In genomic region chr14:68042002-68042401, GRCh38 we compare ENCODE assay signal across 17 cellular contexts.
DNase-seq lines count a peak whose midpoint lies in the region; ATAC-seq and TF ChIP-seq lines count a peak whose summit lies in the region.
"Had no signal": no experiment of that assay in that cellular context is flagged by ENCODE, and none has a peak within 500 bp of the region (broad histone marks: within the 10 kb centered on the region; RNA-seq: fewer than 3 reads in every experiment).

No MANE protein-coding gene starts in this region.

- no peaks in the 10 kb centered on the region for H3K9me3 ChIP-seq in tibial artery
- no peaks in the 10 kb centered on the region for H3K9me3 ChIP-seq in neuronal stem cell (replicated peaks in 1 of 2; ENCODE audit: control insufficient read depth in 2 of 2, insufficient read depth in 1 of 2, low read depth in 1 of 2, low read length in 2 of 2)

- H3K4me3 ChIP-seq in tibial artery (no peak overlapping the region), neuronal stem cell (ENCODE audit: low read length in 2 of 2) (no peak overlapping the region)

- H2BK5ac ChIP-seq in neuronal stem cell (ENCODE audit: low read length), result no peak overlapping the region

- H3K4me2 ChIP-seq in neuronal stem cell (ENCODE audit: insufficient read depth, low read length, poor library complexity, severe bottlenecking), result no peak overlapping the region

- H3K27ac Mint-ChIP-seq in WTC11, result peak overlapping the region; percentile 97
- no peak overlapping the region for H3K27ac Mint-ChIP-seq in activated naive CD4-positive, alpha-beta T cell treated with anti-CD3 and anti-CD28 coated beads for 36 hours

- H3K9ac ChIP-seq in neuronal stem cell (ENCODE audit: low read depth, low read length, poor library complexity), result no peak overlapping the region

- H3K4me1 Mint-ChIP-seq in WTC11, result peaks cover 68% of the 10 kb centered on the region
- H3K4me1 Mint-ChIP-seq in activated naive CD4-positive, alpha-beta T cell treated with anti-CD3 and anti-CD28 coated beads for 36 hours (ENCODE audit: low read depth), result peaks cover 2% of the 10 kb centered on the region
- H3K4me1 Mint-ChIP-seq: CD14-positive monocyte had no signal

- H3K4me3 Mint-ChIP-seq in WTC11, result no peak overlapping the region
- H3K4me3 Mint-ChIP-seq in activated naive CD4-positive, alpha-beta T cell treated with anti-CD3 and anti-CD28 coated beads for 36 hours, result no peak overlapping the region
- H3K4me3 Mint-ChIP-seq: CD14-positive monocyte, T-helper 17 cell had no signal

- DNase-seq in NCI-H146 (lab: John Stamatoyannopoulos, UW) (peak; percentile 3), NCI-H146 treated with DMSO at 0.1 percent for 48 hours (lab: John Stamatoyannopoulos, UW; ENCODE audit: unreplicated experiment) (no peak), WTC11 (ENCODE audit: low spot score) (no peak), myocyte (ENCODE audit: low read depth) (peak; percentile 12), tibial artery (no peak), neuronal stem cell (ENCODE audit: low spot score) (no peak), superior temporal gyrus (ENCODE audit: extremely low spot score) (no peak)
- no peak for DNase-seq in activated naive CD4-positive, alpha-beta T cell treated with anti-CD3 and anti-CD28 coated beads for 36 hours
- DNase-seq: activated gamma-delta T cell treated with Interleukin-2 at 50 U/mL for 16 hours, DND-41, Kasumi-1, left cardiac atrium, NCI-H2029, Right ventricle myocardium superior, T-helper 17 cell had no signal

- H2BK15ac ChIP-seq in neuronal stem cell (ENCODE audit: low read length), result no peak overlapping the region

- H4K8ac ChIP-seq in neuronal stem cell (ENCODE audit: low read depth, low read length), result no peak overlapping the region

- H3K18ac ChIP-seq in neuronal stem cell (ENCODE audit: low read length), result no peak overlapping the region

- no peak overlapping the region for H2BK12ac ChIP-seq in neuronal stem cell (ENCODE audit: low read length)

- H3K36me3 ChIP-seq in tibial artery (no peaks in the 10 kb centered on the region), neuronal stem cell (replicated peaks in 1 of 2; ENCODE audit: control insufficient read depth in 2 of 2, insufficient read depth in 2 of 2, low read length in 2 of 2) (no peaks in the 10 kb centered on the region)

- no peak overlapping the region for H3K14ac ChIP-seq in neuronal stem cell (ENCODE audit: low read length)

- no peaks in the 10 kb centered on the region for H3K79me1 ChIP-seq in neuronal stem cell (ENCODE audit: low read depth, low read length)

- no peak overlapping the region for H3K4ac ChIP-seq in neuronal stem cell (ENCODE audit: low read length)

- ATAC-seq in WTC11, result no peak
- ATAC-seq: activated CD4-positive, CD25-positive, alpha-beta regulatory T cell treated with anti-CD3 and anti-CD28 coated beads, Interleukin-2, amount 50 U/mL, for 24 hours; left cardiac atrium; T-helper 17 cell had no signal

- no peak overlapping the region for H4K91ac ChIP-seq in neuronal stem cell (ENCODE audit: low read depth, low read length, poor library complexity)

- H3K27ac ChIP-seq in tibial artery (peak overlapping the region; percentile 67 to 83), neuronal stem cell (replicated peaks; ENCODE audit: low read length) (no peak overlapping the region)

- WGBS in neuronal stem cell (ENCODE audit: extremely low coverage in 2 of 2, insufficient read length in 2 of 2, insufficient replicate concordance in 1 of 2), 2 donors, result no CpG with 5 or more reads among the region's 2 CpGs

- no peaks in the 10 kb centered on the region for H3K9me3 Mint-ChIP-seq in WTC11
- H3K9me3 Mint-ChIP-seq in activated naive CD4-positive, alpha-beta T cell treated with anti-CD3 and anti-CD28 coated beads for 36 hours, result no peaks in the 10 kb centered on the region

- CTCF ChIA-PET in WTC11 (lab: Charles Lee), result no interaction called here
- CTCF ChIA-PET in activated naive CD4-positive, alpha-beta T cell treated with anti-CD3 and anti-CD28 coated beads for 36 hours (lab: Charles Lee), result no interaction called here

- no peak overlapping the region for H2BK120ac ChIP-seq in neuronal stem cell (ENCODE audit: low read depth, low read length)

- no peaks in the 10 kb centered on the region for H3K36me3 Mint-ChIP-seq in WTC11
- no peaks in the 10 kb centered on the region for H3K36me3 Mint-ChIP-seq in activated naive CD4-positive, alpha-beta T cell treated with anti-CD3 and anti-CD28 coated beads for 36 hours (ENCODE audit: low read depth)
- H3K36me3 Mint-ChIP-seq: CD14-positive monocyte had no signal

- intact Hi-C loops in tibial artery (cut with DNase I; ENCODE audit: low total_unique reads), result no loop called here
- intact Hi-C loops in activated naive CD4-positive, alpha-beta T cell treated with anti-CD3 and anti-CD28 coated beads for 36 hours (cut with micrococcal nuclease), result no loop called here

- H3K4me1 ChIP-seq in tibial artery (peaks cover 0 to 63% (median 34%) of the 10 kb centered on the region in 4 donors), neuronal stem cell (ENCODE audit: control insufficient read depth in 2 of 2, insufficient read depth in 1 of 2, low read depth in 1 of 2, low read length in 2 of 2) (peaks cover 8 to 29% of the 10 kb centered on the region in 2 donors)

- no peak overlapping the region for H2AK5ac ChIP-seq in neuronal stem cell (ENCODE audit: low read depth, low read length)

- H3K27me3 ChIP-seq in tibial artery (no peaks in the 10 kb centered on the region), neuronal stem cell (ENCODE audit: control insufficient read depth in 3 of 3, insufficient read depth in 3 of 3, low read depth in 1 of 3, low read length in 3 of 3) (no peaks in the 10 kb centered on the region)

- no peaks in the 10 kb centered on the region for H3K27me3 Mint-ChIP-seq in WTC11 (ENCODE audit: low read depth)
- H3K27me3 Mint-ChIP-seq in activated naive CD4-positive, alpha-beta T cell treated with anti-CD3 and anti-CD28 coated beads for 36 hours (ENCODE audit: low read depth), result no peaks in the 10 kb centered on the region
- H3K27me3 Mint-ChIP-seq: T-helper 17 cell had no signal

- H3K23ac ChIP-seq in neuronal stem cell (ENCODE audit: low read depth, low read length, poor library complexity), result no peak overlapping the region

- POLR2A ChIA-PET in WTC11 (lab: Charles Lee), result no interaction called here

- H2AFZ ChIP-seq in neuronal stem cell (ENCODE audit: low read length), result no peak overlapping the region

- TF ChIP-seq CTCF in WTC11 (IDR thresholded peaks at IDR 0.05) (no peak), tibial artery (IDR thresholded peaks at IDR 0.05) (no peak)

TF ChIP-seq in WTC11, 78 proteins besides CTCF, POLR2A, EP300 and RAD21 (continues in another document):
- TF ChIP-seq SOX15 (CRISPR knock-in tag; IDR thresholded peaks at IDR 0.05), result no peak
- TF ChIP-seq IRF1 (CRISPR knock-in tag; IDR thresholded peaks at IDR 0.05), result no peak
- TF ChIP-seq, protein P1, sequence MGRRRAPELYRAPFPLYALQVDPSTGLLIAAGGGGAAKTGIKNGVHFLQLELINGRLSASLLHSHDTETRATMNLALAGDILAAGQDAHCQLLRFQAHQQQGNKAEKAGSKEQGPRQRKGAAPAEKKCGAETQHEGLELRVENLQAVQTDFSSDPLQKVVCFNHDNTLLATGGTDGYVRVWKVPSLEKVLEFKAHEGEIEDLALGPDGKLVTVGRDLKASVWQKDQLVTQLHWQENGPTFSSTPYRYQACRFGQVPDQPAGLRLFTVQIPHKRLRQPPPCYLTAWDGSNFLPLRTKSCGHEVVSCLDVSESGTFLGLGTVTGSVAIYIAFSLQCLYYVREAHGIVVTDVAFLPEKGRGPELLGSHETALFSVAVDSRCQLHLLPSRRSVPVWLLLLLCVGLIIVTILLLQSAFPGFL (CRISPR knock-in tag; IDR thresholded peaks at IDR 0.05; ENCODE audit: borderline replicate concordance), result no peak
- TF ChIP-seq MYBL2 (CRISPR knock-in tag; IDR thresholded peaks at IDR 0.05), result no peak
- TF ChIP-seq, protein P2, sequence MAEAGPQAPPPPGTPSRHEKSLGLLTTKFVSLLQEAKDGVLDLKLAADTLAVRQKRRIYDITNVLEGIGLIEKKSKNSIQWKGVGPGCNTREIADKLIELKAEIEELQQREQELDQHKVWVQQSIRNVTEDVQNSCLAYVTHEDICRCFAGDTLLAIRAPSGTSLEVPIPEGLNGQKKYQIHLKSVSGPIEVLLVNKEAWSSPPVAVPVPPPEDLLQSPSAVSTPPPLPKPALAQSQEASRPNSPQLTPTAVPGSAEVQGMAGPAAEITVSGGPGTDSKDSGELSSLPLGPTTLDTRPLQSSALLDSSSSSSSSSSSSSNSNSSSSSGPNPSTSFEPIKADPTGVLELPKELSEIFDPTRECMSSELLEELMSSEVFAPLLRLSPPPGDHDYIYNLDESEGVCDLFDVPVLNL (CRISPR knock-in tag; IDR thresholded peaks at IDR 0.05; ENCODE audit: borderline replicate concordance, low read depth), result no peak
- TF ChIP-seq, protein P3, sequence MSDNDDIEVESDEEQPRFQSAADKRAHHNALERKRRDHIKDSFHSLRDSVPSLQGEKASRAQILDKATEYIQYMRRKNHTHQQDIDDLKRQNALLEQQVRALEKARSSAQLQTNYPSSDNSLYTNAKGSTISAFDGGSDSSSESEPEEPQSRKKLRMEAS (CRISPR knock-in tag; IDR thresholded peaks at IDR 0.05), result no peak
- TF ChIP-seq ZNF423 (CRISPR knock-in tag; IDR thresholded peaks at IDR 0.05), result no peak
- TF ChIP-seq ZNF219 (CRISPR knock-in tag; IDR thresholded peaks at IDR 0.05; ENCODE audit: borderline replicate concordance), result no peak
- no peak for TF ChIP-seq ZBTB21 (CRISPR knock-in tag; IDR thresholded peaks at IDR 0.05; ENCODE audit: borderline replicate concordance)
- no peak for TF ChIP-seq ESRRA (CRISPR knock-in tag; IDR thresholded peaks at IDR 0.05; ENCODE audit: borderline replicate concordance)
- TF ChIP-seq SP1 (CRISPR knock-in tag; conservative IDR thresholded peaks at IDR 0.05), result no peak

Comparison
In these comparisons a context has a peak if more than half of its experiments do, and no peak if none do; other contexts are left out.
1. DNase-seq: peak in NCI-H146 (single experiment) and myocyte (single experiment); none in NCI-H146 treated with DMSO at 0.1 percent for 48 hours (single experiment), WTC11 (single experiment), tibial artery (0 of 2), activated naive CD4-positive, alpha-beta T cell treated with anti-CD3 and anti-CD28 coated beads for 36 hours (single experiment), neuronal stem cell (single experiment) and superior temporal gyrus (single experiment).